In the genomic region with DNA sequence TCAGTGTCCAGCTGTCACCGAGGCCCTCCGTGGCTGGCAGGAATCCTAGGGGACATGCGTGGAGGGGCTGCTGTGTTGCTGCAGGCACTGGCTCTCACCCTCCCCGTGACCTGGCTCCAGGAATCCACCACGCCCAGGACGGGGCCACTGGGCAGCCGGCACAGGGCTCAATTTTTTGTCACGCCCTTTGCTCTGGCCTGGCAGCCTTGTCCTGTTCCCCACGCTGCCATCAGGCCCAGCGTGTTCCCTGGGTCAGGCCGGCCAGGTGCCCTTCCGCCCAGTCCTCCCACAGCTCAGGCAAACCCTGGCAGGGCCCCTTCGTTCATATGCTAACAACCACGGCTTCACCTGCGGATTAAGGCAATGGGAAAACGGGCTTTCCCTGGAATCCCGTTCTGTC, we compare ENCODE assay signal across 1 cellular context.
TF ChIP-seq lines count a peak whose summit lies in the region.

No MANE protein-coding gene starts in this region.

TF ChIP-seq in GM23338, 12 proteins besides CTCF, POLR2A, EP300 and RAD21 (continued from another document):
- TF ChIP-seq, protein P1, sequence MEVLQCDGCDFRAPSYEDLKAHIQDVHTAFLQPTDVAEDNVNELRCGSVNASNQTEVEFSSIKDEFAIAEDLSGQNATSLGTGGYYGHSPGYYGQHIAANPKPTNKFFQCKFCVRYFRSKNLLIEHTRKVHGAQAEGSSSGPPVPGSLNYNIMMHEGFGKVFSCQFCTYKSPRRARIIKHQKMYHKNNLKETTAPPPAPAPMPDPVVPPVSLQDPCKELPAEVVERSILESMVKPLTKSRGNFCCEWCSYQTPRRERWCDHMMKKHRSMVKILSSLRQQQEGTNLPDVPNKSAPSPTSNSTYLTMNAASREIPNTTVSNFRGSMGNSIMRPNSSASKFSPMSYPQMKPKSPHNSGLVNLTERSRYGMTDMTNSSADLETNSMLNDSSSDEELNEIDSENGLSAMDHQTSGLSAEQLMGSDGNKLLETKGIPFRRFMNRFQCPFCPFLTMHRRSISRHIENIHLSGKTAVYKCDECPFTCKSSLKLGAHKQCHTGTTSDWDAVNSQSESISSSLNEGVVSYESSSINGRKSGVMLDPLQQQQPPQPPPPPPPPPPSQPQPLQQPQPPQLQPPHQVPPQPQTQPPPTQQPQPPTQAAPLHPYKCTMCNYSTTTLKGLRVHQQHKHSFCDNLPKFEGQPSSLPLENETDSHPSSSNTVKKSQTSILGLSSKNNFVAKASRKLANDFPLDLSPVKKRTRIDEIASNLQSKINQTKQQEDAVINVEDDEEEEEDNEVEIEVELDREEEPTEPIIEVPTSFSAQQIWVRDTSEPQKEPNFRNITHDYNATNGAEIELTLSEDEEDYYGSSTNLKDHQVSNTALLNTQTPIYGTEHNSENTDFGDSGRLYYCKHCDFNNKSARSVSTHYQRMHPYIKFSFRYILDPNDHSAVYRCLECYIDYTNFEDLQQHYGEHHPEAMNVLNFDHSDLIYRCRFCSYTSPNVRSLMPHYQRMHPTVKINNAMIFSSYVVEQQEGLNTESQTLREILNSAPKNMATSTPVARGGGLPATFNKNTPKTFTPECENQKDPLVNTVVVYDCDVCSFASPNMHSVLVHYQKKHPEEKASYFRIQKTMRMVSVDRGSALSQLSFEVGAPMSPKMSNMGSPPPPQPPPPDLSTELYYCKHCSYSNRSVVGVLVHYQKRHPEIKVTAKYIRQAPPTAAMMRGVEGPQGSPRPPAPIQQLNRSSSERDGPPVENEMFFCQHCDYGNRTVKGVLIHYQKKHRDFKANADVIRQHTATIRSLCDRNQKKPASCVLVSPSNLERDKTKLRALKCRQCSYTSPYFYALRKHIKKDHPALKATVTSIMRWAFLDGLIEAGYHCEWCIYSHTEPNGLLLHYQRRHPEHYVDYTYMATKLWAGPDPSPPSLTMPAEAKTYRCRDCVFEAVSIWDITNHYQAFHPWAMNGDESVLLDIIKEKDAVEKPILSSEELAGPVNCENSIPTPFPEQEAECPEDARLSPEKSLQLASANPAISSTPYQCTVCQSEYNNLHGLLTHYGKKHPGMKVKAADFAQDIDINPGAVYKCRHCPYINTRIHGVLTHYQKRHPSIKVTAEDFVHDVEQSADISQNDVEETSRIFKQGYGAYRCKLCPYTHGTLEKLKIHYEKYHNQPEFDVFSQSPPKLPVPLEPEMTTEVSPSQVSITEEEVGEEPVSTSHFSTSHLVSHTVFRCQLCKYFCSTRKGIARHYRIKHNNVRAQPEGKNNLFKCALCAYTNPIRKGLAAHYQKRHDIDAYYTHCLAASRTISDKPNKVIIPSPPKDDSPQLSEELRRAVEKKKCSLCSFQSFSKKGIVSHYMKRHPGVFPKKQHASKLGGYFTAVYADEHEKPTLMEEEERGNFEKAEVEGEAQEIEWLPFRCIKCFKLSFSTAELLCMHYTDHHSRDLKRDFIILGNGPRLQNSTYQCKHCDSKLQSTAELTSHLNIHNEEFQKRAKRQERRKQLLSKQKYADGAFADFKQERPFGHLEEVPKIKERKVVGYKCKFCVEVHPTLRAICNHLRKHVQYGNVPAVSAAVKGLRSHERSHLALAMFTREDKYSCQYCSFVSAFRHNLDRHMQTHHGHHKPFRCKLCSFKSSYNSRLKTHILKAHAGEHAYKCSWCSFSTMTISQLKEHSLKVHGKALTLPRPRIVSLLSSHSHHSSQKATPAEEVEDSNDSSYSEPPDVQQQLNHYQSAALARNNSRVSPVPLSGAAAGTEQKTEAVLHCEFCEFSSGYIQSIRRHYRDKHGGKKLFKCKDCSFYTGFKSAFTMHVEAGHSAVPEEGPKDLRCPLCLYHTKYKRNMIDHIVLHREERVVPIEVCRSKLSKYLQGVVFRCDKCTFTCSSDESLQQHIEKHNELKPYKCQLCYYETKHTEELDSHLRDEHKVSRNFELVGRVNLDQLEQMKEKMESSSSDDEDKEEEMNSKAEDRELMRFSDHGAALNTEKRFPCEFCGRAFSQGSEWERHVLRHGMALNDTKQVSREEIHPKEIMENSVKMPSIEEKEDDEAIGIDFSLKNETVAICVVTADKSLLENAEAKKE (CRISPR knock-in tag; IDR thresholded peaks at IDR 0.05), result no peak
- no peak for TF ChIP-seq STAT1 (IDR thresholded peaks at IDR 0.05; ENCODE audit: unreplicated experiment)
- TF ChIP-seq ZNF114 (CRISPR knock-in tag; IDR thresholded peaks at IDR 0.05), result no peak
- TF ChIP-seq EZH2 (IDR thresholded peaks at IDR 0.05; ENCODE audit: low read depth, unreplicated experiment), result no peak
- no peak for TF ChIP-seq JUNB (IDR thresholded peaks at IDR 0.05; ENCODE audit: unreplicated experiment)
- no peak for TF ChIP-seq POLR2AphosphoS5 (IDR thresholded peaks at IDR 0.05; ENCODE audit: low read depth)
- TF ChIP-seq, protein P2, sequence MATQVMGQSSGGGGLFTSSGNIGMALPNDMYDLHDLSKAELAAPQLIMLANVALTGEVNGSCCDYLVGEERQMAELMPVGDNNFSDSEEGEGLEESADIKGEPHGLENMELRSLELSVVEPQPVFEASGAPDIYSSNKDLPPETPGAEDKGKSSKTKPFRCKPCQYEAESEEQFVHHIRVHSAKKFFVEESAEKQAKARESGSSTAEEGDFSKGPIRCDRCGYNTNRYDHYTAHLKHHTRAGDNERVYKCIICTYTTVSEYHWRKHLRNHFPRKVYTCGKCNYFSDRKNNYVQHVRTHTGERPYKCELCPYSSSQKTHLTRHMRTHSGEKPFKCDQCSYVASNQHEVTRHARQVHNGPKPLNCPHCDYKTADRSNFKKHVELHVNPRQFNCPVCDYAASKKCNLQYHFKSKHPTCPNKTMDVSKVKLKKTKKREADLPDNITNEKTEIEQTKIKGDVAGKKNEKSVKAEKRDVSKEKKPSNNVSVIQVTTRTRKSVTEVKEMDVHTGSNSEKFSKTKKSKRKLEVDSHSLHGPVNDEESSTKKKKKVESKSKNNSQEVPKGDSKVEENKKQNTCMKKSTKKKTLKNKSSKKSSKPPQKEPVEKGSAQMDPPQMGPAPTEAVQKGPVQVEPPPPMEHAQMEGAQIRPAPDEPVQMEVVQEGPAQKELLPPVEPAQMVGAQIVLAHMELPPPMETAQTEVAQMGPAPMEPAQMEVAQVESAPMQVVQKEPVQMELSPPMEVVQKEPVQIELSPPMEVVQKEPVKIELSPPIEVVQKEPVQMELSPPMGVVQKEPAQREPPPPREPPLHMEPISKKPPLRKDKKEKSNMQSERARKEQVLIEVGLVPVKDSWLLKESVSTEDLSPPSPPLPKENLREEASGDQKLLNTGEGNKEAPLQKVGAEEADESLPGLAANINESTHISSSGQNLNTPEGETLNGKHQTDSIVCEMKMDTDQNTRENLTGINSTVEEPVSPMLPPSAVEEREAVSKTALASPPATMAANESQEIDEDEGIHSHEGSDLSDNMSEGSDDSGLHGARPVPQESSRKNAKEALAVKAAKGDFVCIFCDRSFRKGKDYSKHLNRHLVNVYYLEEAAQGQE (IDR thresholded peaks at IDR 0.05; ENCODE audit: unreplicated experiment), result no peak
- TF ChIP-seq EZH2phosphoT487 (IDR thresholded peaks at IDR 0.05; ENCODE audit: unreplicated experiment), result no peak
- no peak for TF ChIP-seq ZNF331 (CRISPR knock-in tag; IDR thresholded peaks at IDR 0.05; ENCODE audit: low read depth)
- TF ChIP-seq, protein P3, sequence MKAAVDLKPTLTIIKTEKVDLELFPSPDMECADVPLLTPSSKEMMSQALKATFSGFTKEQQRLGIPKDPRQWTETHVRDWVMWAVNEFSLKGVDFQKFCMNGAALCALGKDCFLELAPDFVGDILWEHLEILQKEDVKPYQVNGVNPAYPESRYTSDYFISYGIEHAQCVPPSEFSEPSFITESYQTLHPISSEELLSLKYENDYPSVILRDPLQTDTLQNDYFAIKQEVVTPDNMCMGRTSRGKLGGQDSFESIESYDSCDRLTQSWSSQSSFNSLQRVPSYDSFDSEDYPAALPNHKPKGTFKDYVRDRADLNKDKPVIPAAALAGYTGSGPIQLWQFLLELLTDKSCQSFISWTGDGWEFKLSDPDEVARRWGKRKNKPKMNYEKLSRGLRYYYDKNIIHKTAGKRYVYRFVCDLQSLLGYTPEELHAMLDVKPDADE (IDR thresholded peaks at IDR 0.05), result no peak
